1 cellular context compared by ENCODE assay signal in genomic region chr6:168363811-168364792, GRCh38.
TF ChIP-seq lines count a peak whose summit lies in the region.

No MANE protein-coding gene starts in this region.

TF ChIP-seq in HepG2, 621 proteins besides CTCF, POLR2A, EP300 and RAD21:
- TF ChIP-seq ZNF609 (CRISPR knock-in tag; IDR thresholded peaks at IDR 0.05; ENCODE audit: borderline replicate concordance) (no peak), ZKSCAN5 (CRISPR knock-in tag; IDR thresholded peaks at IDR 0.05) (peak; percentile 74; the same call in 1 of the 2 replicates), ZNF343 (CRISPR knock-in tag; IDR thresholded peaks at IDR 0.05) (no peak), RNF2 (conservative IDR thresholded peaks at IDR 0.05; ENCODE audit: low read depth) (no peak)
TF ChIP-seq in HepG2: peak in this region for 1.
